Comparison of ENCODE assay signal across 21 cellular contexts in genomic region chr15:73949496-73949895, GRCh38. TPM values are rescaled to one million over a fixed set of nuclear protein-coding genes. Genes with fewer than 3 reads are reported as not detected.
DNase-seq lines count a peak whose midpoint lies in the region; ATAC-seq and TF ChIP-seq lines count a peak whose summit lies in the region.
"Had no signal": no experiment of that assay in that cellular context is flagged by ENCODE, and none has a peak within 500 bp of the region (broad histone marks: within the 10 kb centered on the region; RNA-seq: fewer than 3 reads in every experiment).

No MANE protein-coding gene starts in this region.

- no peaks in the 10 kb centered on the region for H3K27me3 ChIP-seq in upper lobe of right lung
- H3K27me3 ChIP-seq: MG63 had no signal

- intact Hi-C loops in upper lobe of right lung (cut with DNase I), result no loop called here

- peaks cover 9% of the 10 kb centered on the region for H3K4me1 ChIP-seq in upper lobe of right lung

- peak overlapping the region; percentile 68 for H3K27ac Mint-ChIP-seq in activated naive CD8-positive, alpha-beta T cell treated with anti-CD3 and anti-CD28 coated beads, Interleukin-2, amount 10 ng/mL, durations not matched to agents 7 days and 5 days
- no peak overlapping the region for H3K27ac Mint-ChIP-seq in activated naive CD8-positive, alpha-beta T cell treated with anti-CD3 and anti-CD28 coated beads for 36 hours
- peak overlapping the region; percentile 66 for H3K27ac Mint-ChIP-seq in chondrocyte (ENCODE audit: unreplicated experiment)
- H3K27ac Mint-ChIP-seq in nephron progenitor cell, result peak overlapping the region; percentile 44

- H3K36me3 Mint-ChIP-seq in activated naive CD8-positive, alpha-beta T cell treated with anti-CD3 and anti-CD28 coated beads, Interleukin-2, amount 10 ng/mL, durations not matched to agents 7 days and 5 days, result peaks cover 1% of the 10 kb centered on the region
- no peaks in the 10 kb centered on the region for H3K36me3 Mint-ChIP-seq in activated naive CD8-positive, alpha-beta T cell treated with anti-CD3 and anti-CD28 coated beads for 36 hours
- peaks cover 41% of the 10 kb centered on the region for H3K36me3 Mint-ChIP-seq in chondrocyte (ENCODE audit: low read depth)
- H3K36me3 Mint-ChIP-seq in nephron progenitor cell (ENCODE audit: low read depth), result peaks cover 37% of the 10 kb centered on the region
- H3K36me3 Mint-ChIP-seq: CD8-positive, alpha-beta memory T cell had no signal

- POLR2A ChIA-PET in activated naive CD8-positive, alpha-beta T cell treated with anti-CD3 and anti-CD28 coated beads, Interleukin-2, amount 10 ng/mL, durations not matched to agents 7 days and 5 days (lab: Charles Lee), result interaction anchor here (0.6 to 4.1 kb wide), 3 partner anchors 15 to 46 kb away, joined by 3 to 38 read pairs (median 3); no protein-coding TSS in a partner anchor

- H3K9me3 Mint-ChIP-seq in activated naive CD8-positive, alpha-beta T cell treated with anti-CD3 and anti-CD28 coated beads, Interleukin-2, amount 10 ng/mL, durations not matched to agents 7 days and 5 days, result no peaks in the 10 kb centered on the region
- H3K9me3 Mint-ChIP-seq in activated naive CD8-positive, alpha-beta T cell treated with anti-CD3 and anti-CD28 coated beads for 36 hours, result no peaks in the 10 kb centered on the region
- H3K9me3 Mint-ChIP-seq in chondrocyte (ENCODE audit: low read depth) (no peaks in the 10 kb centered on the region), nephron progenitor cell (no peaks in the 10 kb centered on the region)
- H3K9me3 Mint-ChIP-seq: CD8-positive, alpha-beta memory T cell had no signal

- H3K4me3 Mint-ChIP-seq in activated naive CD8-positive, alpha-beta T cell treated with anti-CD3 and anti-CD28 coated beads, Interleukin-2, amount 10 ng/mL, durations not matched to agents 7 days and 5 days, result no peak overlapping the region
- no peak overlapping the region for H3K4me3 Mint-ChIP-seq in activated naive CD8-positive, alpha-beta T cell treated with anti-CD3 and anti-CD28 coated beads for 36 hours
- H3K4me3 Mint-ChIP-seq in chondrocyte (ENCODE audit: unreplicated experiment) (no peak overlapping the region), nephron progenitor cell (no peak overlapping the region)
- H3K4me3 Mint-ChIP-seq: CD8-positive, alpha-beta memory T cell had no signal

- no peak for DNase-seq in activated naive CD8-positive, alpha-beta T cell treated with anti-CD3 and anti-CD28 coated beads, Interleukin-2, amount 10 ng/mL, durations not matched to agents 7 days and 5 days
- DNase-seq in activated naive CD8-positive, alpha-beta T cell treated with anti-CD3 and anti-CD28 coated beads for 36 hours, result no peak
- DNase-seq in chondrocyte (ENCODE audit: low spot score), result peak; percentile 32
- no peak for DNase-seq in nephron progenitor cell
- DNase-seq in upper lobe of right lung, result peak; percentile 27
- no peak for DNase-seq in hepatic stellate cell (ENCODE audit: low spot score)
- DNase-seq in stimulated activated CD4-positive, alpha-beta T cell treated with anti-CD3 and anti-CD28 coated beads, Interleukin-2, amount 100 ng/mL, for 24 hours, result no peak
- DNase-seq: 8988T; Calu3; CD8-positive, alpha-beta memory T cell; GDM1; MG63; NCI-H1048; NCI-H1417 treated with DMSO at 0.1 percent for 48 hours; NCI-H187 treated with DMSO at 0.1 percent for 48 hours; NCI-H2107; NCI-H446 treated with DMSO at 0.1 percent for 48 hours; NCI-H526 treated with DMSO at 0.1 percent for 48 hours; SHP77 had no signal

- peaks cover 3% of the 10 kb centered on the region for H3K27me3 Mint-ChIP-seq in activated naive CD8-positive, alpha-beta T cell treated with anti-CD3 and anti-CD28 coated beads, Interleukin-2, amount 10 ng/mL, durations not matched to agents 7 days and 5 days
- H3K27me3 Mint-ChIP-seq in activated naive CD8-positive, alpha-beta T cell treated with anti-CD3 and anti-CD28 coated beads for 36 hours, result no peaks in the 10 kb centered on the region
- H3K27me3 Mint-ChIP-seq in chondrocyte (ENCODE audit: low read depth) (no peaks in the 10 kb centered on the region), nephron progenitor cell (ENCODE audit: low read depth, poor library complexity) (peaks cover 7% of the 10 kb centered on the region)

- no peak overlapping the region for H3K4me3 ChIP-seq in upper lobe of right lung
- H3K4me3 ChIP-seq: MG63 had no signal

- no peaks in the 10 kb centered on the region for H3K36me3 ChIP-seq in upper lobe of right lung

- H3K9me3 ChIP-seq in upper lobe of right lung, result no peaks in the 10 kb centered on the region
- H3K9me3 ChIP-seq: MG63 had no signal

- TF ChIP-seq CTCF in chondrocyte (IDR thresholded peaks at IDR 0.05) (no peak), nephron progenitor cell (IDR thresholded peaks at IDR 0.05) (no peak), upper lobe of right lung (IDR thresholded peaks at IDR 0.05) (no peak)

- no peak overlapping the region for H3K27ac ChIP-seq in upper lobe of right lung
- H3K27ac ChIP-seq: C4-2B had no signal

- H3K4me1 Mint-ChIP-seq in activated naive CD8-positive, alpha-beta T cell treated with anti-CD3 and anti-CD28 coated beads, Interleukin-2, amount 10 ng/mL, durations not matched to agents 7 days and 5 days, result peaks cover 13% of the 10 kb centered on the region
- peaks cover 3% of the 10 kb centered on the region for H3K4me1 Mint-ChIP-seq in activated naive CD8-positive, alpha-beta T cell treated with anti-CD3 and anti-CD28 coated beads for 36 hours
- H3K4me1 Mint-ChIP-seq in chondrocyte (ENCODE audit: low read depth) (peaks cover 61% of the 10 kb centered on the region), nephron progenitor cell (peaks cover 41% of the 10 kb centered on the region)

- no peak for ATAC-seq in activated naive CD8-positive, alpha-beta T cell treated with anti-CD3 and anti-CD28 coated beads, Interleukin-2, amount 10 ng/mL, durations not matched to agents 7 days and 5 days (ENCODE audit: low read depth)
- ATAC-seq in upper lobe of right lung (no peak), HG03039 (IDR thresholded peaks at IDR 0.05; ENCODE audit: unreplicated experiment) (no peak)

RNA-seq across cellular contexts. Expression of gene LOXL1, which starts 23.2 kb away (rescaled TPM):
- 10 to 100 TPM in 1 of 2 experiments, 1 to 10 TPM in 1; 8.8 to 10.5 TPM for total RNA-seq in activated naive CD8-positive, alpha-beta T cell treated with anti-CD3 and anti-CD28 coated beads, Interleukin-2, amount 10 ng/mL, durations not matched to agents 7 days and 5 days
- 1 to 10 TPM; 2.1 to 2.4 TPM for total RNA-seq in activated naive CD8-positive, alpha-beta T cell treated with anti-CD3 and anti-CD28 coated beads for 36 hours
- total RNA-seq in chondrocyte (428 to 446 TPM (median 444 TPM) in 3 replicates), upper lobe of right lung (11.1 TPM)

RNA-seq across cellular contexts. Expression of gene STOML1, which starts 42.6 kb away (rescaled TPM):
- 1 to 10 TPM; 9.4 to 9.5 TPM for total RNA-seq in activated naive CD8-positive, alpha-beta T cell treated with anti-CD3 and anti-CD28 coated beads, Interleukin-2, amount 10 ng/mL, durations not matched to agents 7 days and 5 days
- total RNA-seq in activated naive CD8-positive, alpha-beta T cell treated with anti-CD3 and anti-CD28 coated beads for 36 hours, result 10 to 100 TPM in 1 of 2 experiments, 1 to 10 TPM in 1; 8.3 to 10.6 TPM
- 18.0 to 26.4 TPM (median 18.9 TPM) in 3 replicates for total RNA-seq in chondrocyte
- total RNA-seq in upper lobe of right lung, result 23.4 TPM

RNA-seq across cellular contexts. Expression of gene PML, which starts 45.0 kb away (rescaled TPM):
- 100 to 1,000 TPM; 118 to 120 TPM for total RNA-seq in activated naive CD8-positive, alpha-beta T cell treated with anti-CD3 and anti-CD28 coated beads, Interleukin-2, amount 10 ng/mL, durations not matched to agents 7 days and 5 days
- 10 to 100 TPM; 53.4 to 54.3 TPM for total RNA-seq in activated naive CD8-positive, alpha-beta T cell treated with anti-CD3 and anti-CD28 coated beads for 36 hours
- total RNA-seq in chondrocyte (38.8 to 44.3 TPM (median 40.0 TPM) in 3 replicates), upper lobe of right lung (82.9 TPM)

Comparison
In these comparisons a context has a peak if more than half of its experiments do, and no peak if none do; other contexts are left out.
1. DNase-seq: peak in chondrocyte (single experiment) and upper lobe of right lung (single experiment); none in activated naive CD8-positive, alpha-beta T cell treated with anti-CD3 and anti-CD28 coated beads, Interleukin-2, amount 10 ng/mL, durations not matched to agents 7 days and 5 days (single experiment), activated naive CD8-positive, alpha-beta T cell treated with anti-CD3 and anti-CD28 coated beads for 36 hours (single experiment), nephron progenitor cell (single experiment), hepatic stellate cell (single experiment) and stimulated activated CD4-positive, alpha-beta T cell treated with anti-CD3 and anti-CD28 coated beads, Interleukin-2, amount 100 ng/mL, for 24 hours (0 of 2).
2. RNA of gene LOXL1, which starts 23.2 kb away (total RNA-seq): 428 to 446 TPM in chondrocyte; 11.1 TPM in upper lobe of right lung (single experiment), 8.8 to 10.5 TPM in activated naive CD8-positive, alpha-beta T cell treated with anti-CD3 and anti-CD28 coated beads, Interleukin-2, amount 10 ng/mL, durations not matched to agents 7 days and 5 days and 2.1 to 2.4 TPM in activated naive CD8-positive, alpha-beta T cell treated with anti-CD3 and anti-CD28 coated beads for 36 hours; every median in the first group is over 10 times any median in the second.